In genomic region chr10:96846926-96847325, GRCh38 we compare ENCODE assay signal across 17 cellular contexts. TPM values are rescaled to one million over a fixed set of nuclear protein-coding genes. Genes with fewer than 3 reads are reported as not detected.
DNase-seq lines count a peak whose midpoint lies in the region; ATAC-seq, FAIRE-seq and TF ChIP-seq lines count a peak whose summit lies in the region.
"Had no signal": no experiment of that assay in that cellular context is flagged by ENCODE, and none has a peak within 500 bp of the region (broad histone marks: within the 10 kb centered on the region; RNA-seq: fewer than 3 reads in every experiment).

No MANE protein-coding gene starts in this region.

- H3K27me3 Mint-ChIP-seq in WTC11 (ENCODE audit: low read depth) = no peaks in the 10 kb centered on the region
- H3K27me3 Mint-ChIP-seq: B cell had no signal

- no peaks in the 10 kb centered on the region for H3K36me3 Mint-ChIP-seq in WTC11

- H4K20me1 ChIP-seq in keratinocyte (ENCODE audit: control insufficient read depth, extremely low read depth, insufficient read depth, low read length) (no peaks in the 10 kb centered on the region), Karpas-422 (ENCODE audit: insufficient read depth, low read depth, low read length) (0 out of 2 replicates have a peak, but pooled peaks cover 11% of the 10 kb centered on the region)

- no peaks in the 10 kb centered on the region for H3K9me3 Mint-ChIP-seq in WTC11

- CTCF ChIA-PET in HEK293 (lab: Yijun Ruan, JAX) (interaction anchor here (0.6 to 0.7 kb wide), 3 partner anchors 11 to 190 kb away, joined by 3 read pairs; no protein-coding TSS in a partner anchor), WTC11 (lab: Charles Lee) (interaction anchor here (0.7 to 1.2 kb wide), 2 partner anchors 10 to 14 kb away, joined by 3 read pairs; partner anchors contain the start of gene LCOR)

- POLR2A ChIA-PET in HEK293 (lab: Yijun Ruan, JAX) (no interaction called here), WTC11 (lab: Charles Lee) (no interaction called here)

- TF ChIP-seq CTCF in HEK293 (tag by site-specific recombination; IDR thresholded peaks at IDR 0.05) (no peak), WTC11 (IDR thresholded peaks at IDR 0.05) (no peak), keratinocyte (optimal IDR thresholded peaks at IDR 0.05 in 1 of 3, IDR thresholded peaks at IDR 0.05 in 1 of 3, conservative IDR thresholded peaks at IDR 0.05 in 1 of 3; ENCODE audit: extremely low read depth in 1 of 3, insufficient read depth in 2 of 3, low read length in 3 of 3) (no peak), upper lobe of right lung (IDR thresholded peaks at IDR 0.05) (no peak)

- H3K9me2 ChIP-seq in Karpas-422 (replicated peaks; ENCODE audit: insufficient read depth, low read length) = no peaks in the 10 kb centered on the region
- H3K9me2 ChIP-seq: SK-N-SH had no signal

- H3K27ac Mint-ChIP-seq in WTC11 = peak overlapping the region; percentile 58; the same call in 1 of the 2 replicates
- H3K27ac Mint-ChIP-seq: B cell had no signal

- peaks cover 83% of the 10 kb centered on the region for H3K79me2 ChIP-seq in keratinocyte (ENCODE audit: control insufficient read depth, insufficient read depth, low read length)
- peaks cover 96% of the 10 kb centered on the region for H3K79me2 ChIP-seq in Karpas-422 (ENCODE audit: low read length)

- H3K9me3 ChIP-seq in HEK293 (ENCODE audit: control insufficient read depth, insufficient read depth, low read depth, low read length) (no peaks in the 10 kb centered on the region), keratinocyte (ENCODE audit: control insufficient read depth, low read depth, low read length) (no peaks in the 10 kb centered on the region), upper lobe of right lung (no peaks in the 10 kb centered on the region), Karpas-422 (ENCODE audit: low read length) (no peaks in the 10 kb centered on the region)
- H3K9me3 ChIP-seq: SK-N-SH had no signal

- H2AFZ ChIP-seq in keratinocyte (ENCODE audit: control insufficient read depth, low read length) (no peak overlapping the region), Karpas-422 (ENCODE audit: low read length) (no peak overlapping the region)

- H3K36me3 ChIP-seq in HEK293 (ENCODE audit: control insufficient read depth in 2 of 2, insufficient read depth in 1 of 2, low read length in 2 of 2) (peaks cover 0 to 6% of the 10 kb centered on the region in 2 experiments; a peak in 2 of 3 replicates), keratinocyte (ENCODE audit: control insufficient read depth in 2 of 2, extremely low read depth in 1 of 2, insufficient read depth in 2 of 2, low read length in 2 of 2) (peaks cover 0 to 3% of the 10 kb centered on the region in 2 experiments), upper lobe of right lung (no peaks in the 10 kb centered on the region), Karpas-422 (ENCODE audit: insufficient read depth, low read length) (no peaks in the 10 kb centered on the region)

- dilution Hi-C loops in keratinocyte (cut with MboI; ENCODE audit: extremely low pct_ligation_motif_present, low sequenced_read_pairs) = no loop called here

- peak overlapping the region; percentile 45 for H3K4me2 ChIP-seq in keratinocyte (ENCODE audit: control insufficient read depth, extremely low read depth, insufficient read depth, low read depth, low read length)
- H3K4me2 ChIP-seq in Karpas-422 (ENCODE audit: low read depth, low read length, poor library complexity, severe bottlenecking) = no peak overlapping the region
- H3K4me2 ChIP-seq: SK-N-SH had no signal

- no peak for FAIRE-seq in keratinocyte (lab: Jason Lieb, UNC)
- FAIRE-seq: RCC 7860 had no signal

- no peak overlapping the region for H3K4me3 ChIP-seq in HEK293 (ENCODE audit: low read depth, low read length)
- H3K4me3 ChIP-seq in keratinocyte (ENCODE audit: control insufficient read depth in 2 of 3, extremely low read depth in 1 of 3, insufficient read depth in 2 of 3, low read depth in 1 of 3, low read length in 3 of 3) = no peak overlapping the region
- H3K4me3 ChIP-seq in upper lobe of right lung = no peak overlapping the region
- H3K4me3 ChIP-seq in Karpas-422 (ENCODE audit: low read length) = no peak overlapping the region

- intact Hi-C loops in upper lobe of right lung (cut with DNase I) = no loop called here

- DNase-seq in WTC11 (ENCODE audit: low spot score) (no peak), keratinocyte (ENCODE audit: low read depth, low spot score) (no peak), upper lobe of right lung (peak; percentile 34), Karpas-422 (no peak), NCI-H146 treated with DMSO at 0.1 percent for 48 hours (lab: John Stamatoyannopoulos, UW; ENCODE audit: unreplicated experiment) (no peak)
- DNase-seq: DND-41, KBM-7, NCI-H1048, NCI-H1436 treated with DMSO at 0.1 percent for 48 hours, NCI-H2081 treated with DMSO at 0.1 percent for 48 hours, NCI-H524 treated with DMSO at 0.1 percent for 48 hours, SHP77, SK-N-SH had no signal

- peaks cover 48% of the 10 kb centered on the region for H3K4me1 Mint-ChIP-seq in WTC11

- H3K9ac ChIP-seq in keratinocyte (ENCODE audit: control insufficient read depth, extremely low read depth, insufficient read depth, low read length) = no peak overlapping the region
- no peak overlapping the region for H3K9ac ChIP-seq in Karpas-422 (ENCODE audit: low read length)
- H3K9ac ChIP-seq: SK-N-SH had no signal

- no peaks in the 10 kb centered on the region for H3K27me3 ChIP-seq in keratinocyte (ENCODE audit: control insufficient read depth, extremely low read depth, insufficient read depth, low read length)
- H3K27me3 ChIP-seq in upper lobe of right lung = no peaks in the 10 kb centered on the region
- H3K27me3 ChIP-seq in Karpas-422 (ENCODE audit: low read length) = no peaks in the 10 kb centered on the region

- no peaks in the 10 kb centered on the region for H3K9me1 ChIP-seq in keratinocyte (ENCODE audit: control insufficient read depth, extremely low read depth, insufficient read depth, low read length)

- no peak overlapping the region for H3K4me3 Mint-ChIP-seq in WTC11
- H3K4me3 Mint-ChIP-seq: B cell had no signal

- ATAC-seq in WTC11 (no peak), upper lobe of right lung (no peak), HG02885 (IDR thresholded peaks at IDR 0.05; ENCODE audit: poor library complexity, unreplicated experiment) (no peak)

- H3K27ac ChIP-seq in HEK293 (ENCODE audit: extremely low read depth, low read depth, low read length) (no peak overlapping the region), keratinocyte (ENCODE audit: control insufficient read depth, insufficient read depth, low read length) (no peak overlapping the region), upper lobe of right lung (no peak overlapping the region), Karpas-422 (ENCODE audit: low read length) (no peak overlapping the region)

- 0 out of 2 replicates have a peak, but pooled peaks cover 2% of the 10 kb centered on the region for H3K4me1 ChIP-seq in HEK293 (ENCODE audit: control insufficient read depth, insufficient read depth, low read length)
- H3K4me1 ChIP-seq in keratinocyte (ENCODE audit: control insufficient read depth, extremely low read depth, insufficient read depth, low read length) = peaks cover 31% of the 10 kb centered on the region
- H3K4me1 ChIP-seq in upper lobe of right lung = peaks cover 18% of the 10 kb centered on the region
- no peaks in the 10 kb centered on the region for H3K4me1 ChIP-seq in Karpas-422 (ENCODE audit: low read length)

TF ChIP-seq in HEK293, 187 proteins besides CTCF, POLR2A, EP300 and RAD21:
- TF ChIP-seq ZBTB6 (tag by site-specific recombination; IDR thresholded peaks at IDR 0.05) (peak; percentile 63; the same call in 1 of the 2 replicates), GLI2 (tag by site-specific recombination; IDR thresholded peaks at IDR 0.05; ENCODE audit: borderline replicate concordance, low read depth) (no peak), ZNF324 (tag by site-specific recombination; IDR thresholded peaks at IDR 0.05) (no peak), GLIS1 (tag by site-specific recombination; IDR thresholded peaks at IDR 0.05) (peak; percentile 83)

TF ChIP-seq in WTC11, 78 proteins besides CTCF, POLR2A, EP300 and RAD21 (continues in another document):
- TF ChIP-seq ZNF281 (CRISPR knock-in tag; IDR thresholded peaks at IDR 0.05) (no peak), GRHL2 (CRISPR knock-in tag; IDR thresholded peaks at IDR 0.05; ENCODE audit: insufficient replicate concordance, severe bottlenecking) (no peak), ATF3 (CRISPR knock-in tag; conservative IDR thresholded peaks at IDR 0.05) (no peak), RORB (CRISPR knock-in tag; IDR thresholded peaks at IDR 0.05) (no peak)

RNA-seq across cellular contexts. Expression of gene LCOR, which starts 14.8 kb away (rescaled TPM):
- 23.9 to 28.1 TPM (median 24.2 TPM) in 3 replicates for total RNA-seq in WTC11 (2021)
- 6.7 to 11.4 TPM (median 10.7 TPM) in 3 replicates for polyA plus RNA-seq in keratinocyte
- 6.2 TPM for polyA plus RNA-seq in keratinocyte (2011; ENCODE audit: low read depth)
- 6.3 and 9.1 TPM in 2 replicates for polyA plus RNA-seq in keratinocyte (2011; cell fraction: cytosol; rRNA removed)
- 10.0 and 11.9 TPM in 2 replicates for polyA plus RNA-seq in keratinocyte (2011; cell fraction: nucleus; rRNA removed)
- 6.0 and 8.3 TPM in 2 replicates for polyA plus RNA-seq in keratinocyte (2012; ENCODE audit: low replicate concordance)
- polyA minus RNA-seq in keratinocyte = 20.7 to 39.3 TPM (median 25.2 TPM) in 3 replicates
- 17.3 TPM for polyA minus RNA-seq in keratinocyte (2011; cell fraction: cytosol; rRNA and poly(A)+ RNA removed)
- 29.9 and 48.5 TPM in 2 replicates for polyA minus RNA-seq in keratinocyte (2011; cell fraction: nucleus; rRNA and poly(A)+ RNA removed)
- 39.5 TPM for total RNA-seq in upper lobe of right lung
- 13.1 and 24.3 TPM in 2 replicates for total RNA-seq in Karpas-422 (2014; rRNA removed; shearing (Covaris generic); ENCODE audit: low replicate concordance)
